Comparison of ENCODE assay signal across 1 cellular context in genomic region chr13:79741006-79741405, GRCh38.
TF ChIP-seq lines count a peak whose summit lies in the region.

No MANE protein-coding gene starts in this region.

TF ChIP-seq in SK-N-SH, 30 proteins besides CTCF, POLR2A, EP300 and RAD21 (continued from another document):
- TF ChIP-seq REST (IDR thresholded peaks at IDR 0.05; ENCODE audit: low read depth, low read length) (no peak), MEF2A (IDR thresholded peaks at IDR 0.05; ENCODE audit: borderline replicate concordance, low read depth) (no peak), GATA2 (CRISPR knock-in tag; IDR thresholded peaks at IDR 0.05) (peak; percentile 93), RCOR1 (IDR thresholded peaks at IDR 0.05; ENCODE audit: low read length) (peak; percentile 94), ELF1 (IDR thresholded peaks at IDR 0.05) (no peak), NRF1 (IDR thresholded peaks at IDR 0.05; ENCODE audit: low read depth, low read length) (no peak), TEAD4 (IDR thresholded peaks at IDR 0.05; ENCODE audit: borderline replicate concordance, insufficient read depth) (no peak), TCF12 (IDR thresholded peaks at IDR 0.05) (peak; percentile 66), GABPA (IDR thresholded peaks at IDR 0.05; ENCODE audit: low read depth) (no peak), PBX3 (IDR thresholded peaks at IDR 0.05) (no peak), JUND (IDR thresholded peaks at IDR 0.05) (no peak), SMC3 (IDR thresholded peaks at IDR 0.05; ENCODE audit: low read depth, low read length) (0 out of 2 replicates have a peak, but pooled peaks have one; percentile 20), ZBTB33 (IDR thresholded peaks at IDR 0.05; ENCODE audit: borderline replicate concordance, low read depth) (no peak), EZH2phosphoT487 (IDR thresholded peaks at IDR 0.05; ENCODE audit: borderline replicate concordance, low read depth) (no peak), FOXJ3 (CRISPR knock-in tag; IDR thresholded peaks at IDR 0.05) (peak; percentile 96), POLR2AphosphoS5 (IDR thresholded peaks at IDR 0.05; ENCODE audit: low read depth, low read length) (peak; percentile 25; the same call in 1 of the 2 replicates), RXRA (IDR thresholded peaks at IDR 0.05; ENCODE audit: borderline replicate concordance, low read depth) (no peak)
